In the genomic region with DNA sequence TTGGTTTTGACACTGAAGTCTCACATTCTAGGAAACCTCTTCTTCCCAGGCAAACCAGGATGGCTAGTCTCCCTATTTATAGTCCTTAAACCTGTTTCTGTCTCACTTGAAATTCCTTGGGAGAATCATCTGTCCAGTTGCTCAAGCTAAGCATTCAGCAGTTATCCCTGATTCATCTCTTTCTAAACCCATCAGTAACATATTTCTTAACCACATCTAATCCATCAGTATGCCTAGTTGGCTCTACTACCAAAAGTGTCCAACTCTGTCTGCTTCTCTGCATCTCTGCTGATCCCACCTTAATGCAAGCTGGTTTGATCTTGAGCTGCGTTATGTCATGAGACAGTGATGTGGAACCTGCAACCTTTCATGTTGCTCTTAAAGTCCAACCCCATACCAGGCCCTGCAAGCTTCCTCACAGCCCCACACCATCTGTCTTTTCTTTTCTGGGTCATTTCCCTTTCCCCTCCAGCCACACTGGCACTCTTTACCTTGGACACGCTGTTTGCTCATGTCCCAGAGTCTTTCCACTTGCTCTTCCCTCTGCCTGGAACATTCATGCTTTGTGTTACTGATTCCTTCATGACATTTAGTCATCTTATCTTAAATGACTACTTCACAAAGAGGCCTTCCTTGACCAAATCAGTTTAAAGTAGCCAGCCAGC, we compare ENCODE assay signal across 13 cellular contexts.
DNase-seq lines count a peak whose midpoint lies in the region; TF ChIP-seq lines count a peak whose summit lies in the region.
"Had no signal": no experiment of that assay in that cellular context is flagged by ENCODE, and none has a peak within 500 bp of the region (broad histone marks: within the 10 kb centered on the region; RNA-seq: fewer than 3 reads in every experiment).

No MANE protein-coding gene starts in this region.

- H3K9me3 ChIP-seq in SJCRH30 (replicated peaks), result no peaks in the 10 kb centered on the region
- H3K9me3 ChIP-seq: esophagus muscularis mucosa had no signal

- no peaks in the 10 kb centered on the region for H3K27me3 ChIP-seq in SJCRH30
- H3K27me3 ChIP-seq: esophagus muscularis mucosa had no signal

- H3K4me1 ChIP-seq in SJCRH30, result peaks cover 18% of the 10 kb centered on the region

- H3K4me3 ChIP-seq in SJCRH30, result no peak overlapping the region
- H3K4me3 ChIP-seq: esophagus muscularis mucosa had no signal

- intact Hi-C loops in cardiac septum (cut with DNase I), result no loop called here

- H3K27ac ChIP-seq in SJCRH30, result peak overlapping the region; percentile 48
- H3K27ac ChIP-seq: 22Rv1, esophagus muscularis mucosa had no signal

- DNase-seq in DMS 273 (lab: John Stamatoyannopoulos, UW; ENCODE audit: unreplicated experiment) (peak; percentile 38), DMS 273 treated with DMSO at 0.1 percent for 48 hours (lab: John Stamatoyannopoulos, UW) (no peak), SJCRH30 (peak; percentile 66 to 72), fibroblast of peridontal ligament (ENCODE audit: extremely low read depth) (peak; percentile 75), renal cortical epithelial cell (ENCODE audit: low read depth) (peak; percentile 77), GM13977 (ENCODE audit: low spot score) (no peak), cardiac septum (ENCODE audit: low spot score) (no peak)
- DNase-seq in activated CD4-positive, alpha-beta T cell treated with anti-CD3 and anti-CD28 coated beads for 48 hours, result no peak
- DNase-seq: activated CD4-positive, alpha-beta memory T cell treated with anti-CD3 and anti-CD28 coated beads for 36 hours; activated naive CD8-positive, alpha-beta T cell treated with anti-CD3 and anti-CD28 coated beads, Interleukin-2, amount 10 ng/mL, durations not matched to agents 7 days and 5 days; SHP77 treated with DMSO at 0.1 percent for 48 hours had no signal

- TF ChIP-seq CTCF in GM13977 (IDR thresholded peaks at IDR 0.05; ENCODE audit: extremely low read depth, insufficient read depth, missing control alignments), result no peak

- in situ Hi-C loops in GM13977 (cut with MboI; ENCODE audit: low pct_unique_long_range_greater_than_20kb, low sequenced_read_pairs, unreplicated experiment), result no loop called here

- no peaks in the 10 kb centered on the region for H3K36me3 ChIP-seq in SJCRH30
- H3K36me3 ChIP-seq: esophagus muscularis mucosa had no signal

Comparison
In these comparisons a context has a peak if more than half of its experiments do, and no peak if none do; other contexts are left out.
1. DNase-seq: peak in DMS 273 (single experiment), SJCRH30 (2 of 2), fibroblast of peridontal ligament (single experiment) and renal cortical epithelial cell (single experiment); none in DMS 273 treated with DMSO at 0.1 percent for 48 hours (single experiment), GM13977 (single experiment), activated CD4-positive, alpha-beta T cell treated with anti-CD3 and anti-CD28 coated beads for 48 hours (single experiment) and cardiac septum (single experiment).